In the genomic region with DNA sequence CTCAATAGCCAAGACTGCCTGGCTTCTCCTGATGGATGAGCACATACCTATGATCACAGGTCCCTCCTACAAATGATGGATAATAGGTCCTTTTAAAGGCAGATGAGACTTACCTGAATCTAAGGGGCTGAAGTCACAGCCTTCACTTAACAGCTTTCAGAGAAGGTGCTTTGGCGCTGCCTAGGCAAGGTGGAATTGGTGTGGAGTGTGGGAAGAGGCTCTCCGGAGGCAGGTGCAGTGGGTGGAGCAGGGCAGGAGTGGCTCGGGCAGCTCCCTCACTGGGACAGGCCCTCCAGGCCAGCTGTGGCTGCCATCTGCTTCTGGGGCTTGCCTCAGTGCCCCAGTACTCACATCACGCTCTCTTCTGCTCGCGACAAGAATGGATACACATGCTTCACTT, we compare ENCODE assay signal across 4 cellular contexts.
"Had no signal": no experiment of that assay in that cellular context is flagged by ENCODE, and none has a peak within 500 bp of the region (broad histone marks: within the 10 kb centered on the region; RNA-seq: fewer than 3 reads in every experiment).

No MANE protein-coding gene starts in this region.

- DNase-seq: H9, HCEC 1CT, IMR-90 had no signal

- H3K9me3 Mint-ChIP-seq: GM23338 had no signal

- H3K4me3 Mint-ChIP-seq: GM23338, H9 had no signal

- H3K4me3 ChIP-seq: GM23338 had no signal

- ATAC-seq: GM23338 had no signal

- H2AFZ ChIP-seq: GM23338 had no signal

- H3K4me2 ChIP-seq: GM23338 had no signal
